Comparison of ENCODE assay signal across 8 cellular contexts in genomic region chr14:22472935-22473854, GRCh38.
DNase-seq lines count a peak whose midpoint lies in the region; ATAC-seq and TF ChIP-seq lines count a peak whose summit lies in the region.

No MANE protein-coding gene starts in this region.

- POLR2A ChIA-PET in OCI-LY7 (lab: Charles Lee) = interaction anchor here (0.9 to 3.7 kb wide), 10 partner anchors 14 to 84 kb away, joined by 3 to 27 read pairs (median 6); no protein-coding TSS in a partner anchor

- H3K36me3 Mint-ChIP-seq in natural killer cell = no peaks in the 10 kb centered on the region

- no peaks in the 10 kb centered on the region for H3K79me2 ChIP-seq in OCI-LY7 (ENCODE audit: insufficient read depth, low read depth, low read length)

- H2AFZ ChIP-seq in OCI-LY7 (ENCODE audit: low read length) = peak overlapping the region; percentile 43; the same call in 1 of the 2 replicates

- peak overlapping the region; percentile 91 for H3K4me3 Mint-ChIP-seq in natural killer cell

- H3K27ac Mint-ChIP-seq in natural killer cell = peak overlapping the region; percentile 80 to 89

- peaks cover 91 to 95% of the 10 kb centered on the region in 2 donors for H3K4me1 Mint-ChIP-seq in natural killer cell

- TF ChIP-seq CTCF in GM12872 (IDR thresholded peaks at IDR 0.05; ENCODE audit: insufficient read depth, low read depth, low read length) (peak; percentile 69), OCI-LY7 (conservative IDR thresholded peaks at IDR 0.05; ENCODE audit: low read length) (peak; percentile 96), epithelial cell of esophagus (IDR thresholded peaks at IDR 0.05; ENCODE audit: insufficient read depth, low read depth, low read length, missing control alignments) (peak; percentile 52), natural killer cell (IDR thresholded peaks at IDR 0.05) (peak; percentile 73)

- H3K4me3 ChIP-seq in OCI-LY7 (ENCODE audit: low read depth, low read length, poor library complexity, severe bottlenecking) (peak overlapping the region; percentile 37), epithelial cell of esophagus (ENCODE audit: low read length) (no peak overlapping the region)

- no peaks in the 10 kb centered on the region for H3K27me3 Mint-ChIP-seq in natural killer cell (ENCODE audit: low read depth in 2 of 2)

- ATAC-seq in HG03565 (IDR thresholded peaks at IDR 0.05; ENCODE audit: unreplicated experiment) (peak; percentile 47), natural killer cell (peak; percentile 72 to 87 (median 78))

- H3K9me2 ChIP-seq in OCI-LY7 (ENCODE audit: insufficient read depth, low read length) = no peaks in the 10 kb centered on the region

- intact Hi-C loops in OCI-LY7 (cut with micrococcal nuclease; ENCODE audit: unreplicated experiment) (loop anchor here (1.0 to 10.0 kb wide), 8 partner anchors 60 to 188 kb away; no protein-coding TSS in a partner anchor), natural killer cell (cut with micrococcal nuclease) (loop anchor here (1.0 to 10.0 kb wide), 7 partner anchors 38 to 382 kb away; no protein-coding TSS in a partner anchor)

- BruUV-seq in OCI-LY7 (replicated peaks; lab: Mats Ljungman, UMichigan) = no TSS peak

- no peaks in the 10 kb centered on the region for H3K9me3 Mint-ChIP-seq in natural killer cell

- H3K36me3 ChIP-seq in OCI-LY7 (ENCODE audit: insufficient read depth, low read length) = no peaks in the 10 kb centered on the region

- H3K27ac ChIP-seq in OCI-LY7 (ENCODE audit: low read depth, low read length, poor library complexity, severe bottlenecking) = peak overlapping the region; percentile 81

- peak; percentile 40 for DNase-seq in A172 (ENCODE audit: low spot score)
- DNase-seq in OCI-LY7 (ENCODE audit: low spot score) = peak; percentile 89
- peak; percentile 65 for DNase-seq in epithelial cell of esophagus (ENCODE audit: low read depth)
- DNase-seq in natural killer cell = peak; percentile 57
- DNase-seq in NCI-H774 (lab: John Stamatoyannopoulos, UW) = no peak
- no peak for DNase-seq in ureter (ENCODE audit: low spot score)

- H3K4me2 ChIP-seq in OCI-LY7 (ENCODE audit: low read length) = peak overlapping the region; percentile 82

- no peaks in the 10 kb centered on the region for H4K20me1 ChIP-seq in OCI-LY7 (ENCODE audit: insufficient read depth, low read length)

- CTCF ChIA-PET in OCI-LY7 (lab: Charles Lee; ENCODE audit: unreplicated experiment) = interaction anchor here (0.8 to 4.7 kb wide), 6 partner anchors 14 to 97 kb away, joined by 3 to 80 read pairs (median 4); no protein-coding TSS in a partner anchor

- no peaks in the 10 kb centered on the region for H3K9me3 ChIP-seq in OCI-LY7 (ENCODE audit: low read length)

- peaks cover 98% of the 10 kb centered on the region for H3K4me1 ChIP-seq in OCI-LY7 (ENCODE audit: insufficient read depth, low read length, poor library complexity, severe bottlenecking)

Comparison
In these comparisons a context has a peak if more than half of its experiments do, and no peak if none do; other contexts are left out.
1. DNase-seq: peak in A172 (single experiment), OCI-LY7 (single experiment), epithelial cell of esophagus (single experiment) and natural killer cell (single experiment); none in NCI-H774 (single experiment) and ureter (single experiment).
2. Peak in every context shown above with its lines, with median percentiles within 50 percentile points of each other: CTCF ChIP-seq.